Comparison of ENCODE assay signal across 12 cellular contexts in the genomic region with DNA sequence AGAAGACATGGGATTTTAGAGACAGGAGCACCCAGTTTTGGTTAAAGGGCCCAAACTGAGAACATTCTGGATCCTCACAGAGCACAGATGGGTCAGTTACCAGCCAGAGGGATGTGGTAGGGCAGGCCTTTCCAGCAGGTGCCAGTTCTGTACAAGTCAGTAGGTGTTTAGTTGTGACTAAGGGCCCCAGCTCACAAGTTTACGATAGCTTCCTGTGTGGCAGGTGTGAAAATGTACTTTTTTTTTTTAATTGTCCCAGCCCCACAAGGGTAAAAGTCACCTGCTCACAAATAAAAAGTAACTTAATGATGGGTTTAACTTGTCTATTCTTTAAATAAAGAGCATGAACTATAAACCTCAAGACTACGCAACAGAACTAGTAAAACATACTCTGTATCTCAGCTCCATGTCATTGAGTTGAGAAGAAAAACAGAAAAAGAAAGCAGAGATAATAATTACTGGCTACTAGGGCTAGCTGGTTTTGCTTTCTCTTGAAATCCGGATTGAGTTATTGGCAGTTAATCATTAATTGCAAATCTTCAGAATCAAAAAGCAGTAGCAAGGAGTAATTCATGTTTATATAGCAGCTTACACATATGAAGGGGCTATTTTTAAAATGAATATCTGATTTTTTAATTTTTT. TPM values are rescaled to one million over a fixed set of nuclear protein-coding genes. Genes with fewer than 3 reads are reported as not detected.
DNase-seq lines count a peak whose midpoint lies in the region; ATAC-seq and TF ChIP-seq lines count a peak whose summit lies in the region.
"Had no signal": no experiment of that assay in that cellular context is flagged by ENCODE, and none has a peak within 500 bp of the region (broad histone marks: within the 10 kb centered on the region; RNA-seq: fewer than 3 reads in every experiment).

No MANE protein-coding gene starts in this region.

- no peaks in the 10 kb centered on the region for H4K20me1 ChIP-seq in OCI-LY7 (ENCODE audit: insufficient read depth, low read length)

- H3K79me2 ChIP-seq in OCI-LY7 (ENCODE audit: insufficient read depth, low read depth, low read length): peaks cover 9% of the 10 kb centered on the region; the same call in 1 of the 2 replicates

- H3K4me1 Mint-ChIP-seq in endothelial cell (ENCODE audit: unreplicated experiment): no peaks in the 10 kb centered on the region

- H3K27ac ChIP-seq in OCI-LY7 (ENCODE audit: low read depth, low read length, poor library complexity, severe bottlenecking) (no peak overlapping the region), aorta (ENCODE audit: low read depth in 1 of 2, low read length in 2 of 2) (no peak overlapping the region)

- peak overlapping the region; percentile 21; the same call in 1 of the 2 replicates for H3K4me2 ChIP-seq in OCI-LY7 (ENCODE audit: low read length)

- H2AFZ ChIP-seq in OCI-LY7 (ENCODE audit: low read length): no peak overlapping the region

- POLR2A ChIA-PET in OCI-LY7 (lab: Charles Lee): interaction anchor here (0.7 to 2.9 kb wide), 4 partner anchors 10 to 164 kb away, joined by 3 to 22 read pairs (median 6); a partner anchor contains a TSS

- no peak overlapping the region for H3K27ac Mint-ChIP-seq in endothelial cell (ENCODE audit: unreplicated experiment)

- H3K9me2 ChIP-seq in OCI-LY7 (ENCODE audit: insufficient read depth, low read length): no peaks in the 10 kb centered on the region

- H3K4me3 ChIP-seq in OCI-LY7 (ENCODE audit: low read depth, low read length, poor library complexity, severe bottlenecking) (no peak overlapping the region), mucosa of descending colon (no peak overlapping the region), aorta (ENCODE audit: low read length in 2 of 2) (no peak overlapping the region)
- H3K4me3 ChIP-seq: lung had no signal

- H3K4me1 ChIP-seq in OCI-LY7 (ENCODE audit: insufficient read depth, low read length, poor library complexity, severe bottlenecking) (peaks cover 13% of the 10 kb centered on the region), mucosa of descending colon (ENCODE audit: low read depth) (peaks cover 11% of the 10 kb centered on the region), aorta (ENCODE audit: control insufficient read depth in 1 of 2, insufficient read depth in 2 of 2, low read length in 2 of 2) (no peaks in the 10 kb centered on the region)

- no peaks in the 10 kb centered on the region for H3K27me3 Mint-ChIP-seq in endothelial cell (ENCODE audit: unreplicated experiment)

- WGBS in aorta, 2 donors: 91 to 94% methylated on average over 3 of the region's 3 CpGs

- CTCF ChIA-PET in OCI-LY7 (lab: Charles Lee; ENCODE audit: unreplicated experiment): no interaction called here

- no peak overlapping the region for H3K4me3 Mint-ChIP-seq in endothelial cell (ENCODE audit: unreplicated experiment)

- H3K9me3 ChIP-seq in OCI-LY7 (ENCODE audit: low read length) (no peaks in the 10 kb centered on the region), mucosa of descending colon (no peaks in the 10 kb centered on the region), aorta (ENCODE audit: control insufficient read depth, low read length) (no peaks in the 10 kb centered on the region)

- no peaks in the 10 kb centered on the region for H3K9me3 Mint-ChIP-seq in endothelial cell (ENCODE audit: unreplicated experiment)

- peak; percentile 72 for ATAC-seq in GM18873 (IDR thresholded peaks at IDR 0.05; ENCODE audit: low FRiP score, unreplicated experiment)
- peak; percentile 65 for ATAC-seq in GM21825 (IDR thresholded peaks at IDR 0.05; ENCODE audit: unreplicated experiment)
- ATAC-seq in mucosa of descending colon: peak; percentile 93
- no peak for ATAC-seq in aorta (ENCODE audit: low FRiP score)

- H3K36me3 Mint-ChIP-seq in endothelial cell (ENCODE audit: low read depth, unreplicated experiment): no peaks in the 10 kb centered on the region

- intact Hi-C loops in OCI-LY7 (cut with micrococcal nuclease; ENCODE audit: unreplicated experiment) (no loop called here), mucosa of descending colon (cut with DNase I, micrococcal nuclease) (no loop called here), aorta (cut with DNase I) (no loop called here)

- TF ChIP-seq CTCF in OCI-LY7 (conservative IDR thresholded peaks at IDR 0.05; ENCODE audit: low read length) (no peak), mucosa of descending colon (IDR thresholded peaks at IDR 0.05) (no peak), endothelial cell (IDR thresholded peaks at IDR 0.05; ENCODE audit: unreplicated experiment) (no peak)

- H3K36me3 ChIP-seq in OCI-LY7 (ENCODE audit: insufficient read depth, low read length): peaks cover 23% of the 10 kb centered on the region
- H3K36me3 ChIP-seq in mucosa of descending colon (ENCODE audit: low read depth): no peaks in the 10 kb centered on the region
- H3K36me3 ChIP-seq in aorta (ENCODE audit: control insufficient read depth in 1 of 2, insufficient read depth in 2 of 2, low read length in 1 of 2): no peaks in the 10 kb centered on the region

- no peaks in the 10 kb centered on the region for H3K27me3 ChIP-seq in aorta (ENCODE audit: control insufficient read depth in 1 of 2, insufficient read depth in 2 of 2, low read length in 1 of 2)

- no peak for DNase-seq in OCI-LY7 (ENCODE audit: low spot score)
- DNase-seq in mucosa of descending colon: no peak
- no peak for DNase-seq in NCI-H2171 treated with DMSO at 0.1 percent for 48 hours (lab: John Stamatoyannopoulos, UW)
- no peak for DNase-seq in endothelial cell (ENCODE audit: low spot score)
- DNase-seq in COR-L47 (lab: John Stamatoyannopoulos, UW): no peak
- no peak for DNase-seq in aorta
- DNase-seq: effector CD8-positive, alpha-beta T cell; NCI-H1105; stimulated activated CD4-positive, alpha-beta T cell treated with anti-CD3 and anti-CD28 coated beads, Interleukin-2, amount 100 ng/mL, for 48 hours had no signal

- BruUV-seq in OCI-LY7 (replicated peaks; lab: Mats Ljungman, UMichigan): no TSS peak

RNA-seq across cellular contexts. Expression of a gene that starts 15.4 kb away (rescaled TPM):
- total RNA-seq in OCI-LY7 (2014; rRNA removed; shearing (Covaris generic)): 10.7 and 13.3 TPM in 2 replicates
- total RNA-seq in OCI-LY7 (2022) (12.3 and 12.6 TPM in 2 replicates), mucosa of descending colon (10 to 100 TPM in 1 of 3 donors, 1 to 10 TPM in 2; 7.3 to 12.2 (median 8.4) TPM), endothelial cell (ENCODE audit: unreplicated experiment) (2.8 TPM), aorta (1 to 10 TPM; 1.8 to 3.1 TPM)
- polyA plus RNA-seq in aorta: 1 to 10 TPM in 1 of 2 donors, under 1 TPM in 1; 0.38 to 1.1 TPM

RNA-seq across cellular contexts. Expression of a gene that starts 33.1 kb away (rescaled TPM):
- total RNA-seq in OCI-LY7 (2014; rRNA removed; shearing (Covaris generic)): 258 and 406 TPM in 2 replicates
- total RNA-seq in OCI-LY7 (2022) (1,014 and 1,090 TPM in 2 replicates), mucosa of descending colon (100 to 1,000 TPM; 345 to 441 (median 379) TPM), endothelial cell (ENCODE audit: unreplicated experiment) (623 TPM), aorta (100 to 1,000 TPM; 332 to 354 TPM)
- 100 to 1,000 TPM; 345 to 392 TPM for polyA plus RNA-seq in aorta

RNA-seq across cellular contexts. Expression of a gene that starts 34.1 kb away (rescaled TPM):
- total RNA-seq in OCI-LY7 (2014; rRNA removed; shearing (Covaris generic)): 252 and 259 TPM in 2 replicates
- total RNA-seq in OCI-LY7 (2022) (350 and 364 TPM in 2 replicates), mucosa of descending colon (10 to 100 TPM; 61.3 to 93.8 (median 81.4) TPM), endothelial cell (ENCODE audit: unreplicated experiment) (146 TPM), aorta (10 to 100 TPM; 74.8 to 86.6 TPM)
- polyA plus RNA-seq in aorta: 100 to 1,000 TPM in 1 of 2 donors, 10 to 100 TPM in 1; 83.0 to 143 TPM
